In genomic region chr18:76212958-76213357, GRCh38 we compare ENCODE assay signal across 14 cellular contexts.
A peak's percentile ranks its signal among the peaks of the same experiment; 100 is the strongest.
DNase-seq lines count a peak whose midpoint lies in the region; ATAC-seq and TF ChIP-seq lines count a peak whose summit lies in the region.
"Had no signal": no experiment of that assay in that cellular context is flagged by ENCODE, and none has a peak within 500 bp of the region (broad histone marks: within the 10 kb centered on the region; RNA-seq: fewer than 3 reads in every experiment).

No MANE protein-coding gene starts in this region.

- H3K27me3 ChIP-seq in GM23338 (ENCODE audit: insufficient read depth): no peaks in the 10 kb centered on the region

- H4K20me1 ChIP-seq in GM23338 (replicated peaks; ENCODE audit: insufficient read depth): no peaks in the 10 kb centered on the region

- peaks cover 10% of the 10 kb centered on the region; the same call in 1 of the 2 replicates for H3K4me1 ChIP-seq in GM23338 (ENCODE audit: insufficient read depth)

- no peaks in the 10 kb centered on the region for H3K27me3 Mint-ChIP-seq in GM23338 (ENCODE audit: insufficient read depth, low read depth, poor library complexity)

- H3K4me3 ChIP-seq in GM23338: no peak overlapping the region

- no peaks in the 10 kb centered on the region for H3K36me3 ChIP-seq in GM23338 (ENCODE audit: insufficient read depth)

- no peak overlapping the region for H3K27ac Mint-ChIP-seq in GM23338
- H3K27ac Mint-ChIP-seq: CD8-positive, alpha-beta T cell had no signal

- DNase-seq in GM23338 (ENCODE audit: low spot score) (peak; percentile 9), NCI-H128 (lab: John Stamatoyannopoulos, UW; ENCODE audit: unreplicated experiment) (peak; percentile 87), NCI-H510A treated with DMSO at 0.1 percent for 48 hours (lab: John Stamatoyannopoulos, UW) (peak; percentile 99), left kidney (ENCODE audit: low read depth, low spot score) (peak; percentile 79), superior temporal gyrus (ENCODE audit: extremely low spot score) (no peak)
- DNase-seq: activated T-cell treated with anti-CD3 and anti-CD28 coated beads, Interleukin-2, amount 50 U/mL, for 1 hour; CD8-positive, alpha-beta T cell; occipital lobe; PC-3; SW 1271 had no signal

- TF ChIP-seq CTCF in GM23338 (conservative IDR thresholded peaks at IDR 0.05; ENCODE audit: low read depth in 2 of 2): peak in 1 of 2 experiments; percentile 7; a peak in 1 of 4 replicates

- peaks cover 8% of the 10 kb centered on the region; the same call in 2 of the 3 replicates for H3K4me1 Mint-ChIP-seq in GM23338

- H3K4me2 ChIP-seq in GM23338: no peak overlapping the region

- H3K79me2 ChIP-seq in GM23338 (replicated peaks; ENCODE audit: insufficient read depth): no peaks in the 10 kb centered on the region

- H2AFZ ChIP-seq in GM23338: peak overlapping the region; percentile 93

- no peak overlapping the region for H3K27ac ChIP-seq in GM23338 (ENCODE audit: low read depth)

- H3F3A ChIP-seq in GM23338 (replicated peaks; ENCODE audit: low read depth): no peaks in the 10 kb centered on the region

- H3K36me3 Mint-ChIP-seq in GM23338 (ENCODE audit: low read depth): no peaks in the 10 kb centered on the region
- H3K36me3 Mint-ChIP-seq: CD8-positive, alpha-beta T cell had no signal

- no peaks in the 10 kb centered on the region for H3K9me2 ChIP-seq in GM23338 (ENCODE audit: insufficient read depth)

- no peaks in the 10 kb centered on the region; the same call in 2 of the 3 replicates for H3K9me3 Mint-ChIP-seq in GM23338
- H3K9me3 Mint-ChIP-seq: CD8-positive, alpha-beta T cell had no signal

- H3K4me3 Mint-ChIP-seq in GM23338: no peak overlapping the region
- H3K4me3 Mint-ChIP-seq: CD8-positive, alpha-beta T cell had no signal

- ATAC-seq in GM23338 (peak; percentile 40; the same call in 2 of the 3 replicates), HG02763 (IDR thresholded peaks at IDR 0.05; ENCODE audit: unreplicated experiment) (no peak), GM21360 (IDR thresholded peaks at IDR 0.05; ENCODE audit: unreplicated experiment) (no peak)
- ATAC-seq: activated CD4-positive, CD25-positive, alpha-beta regulatory T cell treated with anti-CD3 and anti-CD28 coated beads, Interleukin-2, amount 50 U/mL, for 24 hours; CD8-positive, alpha-beta T cell; HCT116; PC-3 had no signal

TF ChIP-seq in GM23338, 12 proteins besides CTCF, POLR2A, EP300 and RAD21:
- no peak for TF ChIP-seq CREB1 (CRISPR knock-in tag; IDR thresholded peaks at IDR 0.05; ENCODE audit: low read depth)
- no peak for TF ChIP-seq STAT1 (IDR thresholded peaks at IDR 0.05; ENCODE audit: unreplicated experiment)
- no peak for TF ChIP-seq ZNF462 (CRISPR knock-in tag; IDR thresholded peaks at IDR 0.05)
- no peak for TF ChIP-seq REST (IDR thresholded peaks at IDR 0.05; ENCODE audit: unreplicated experiment)
- no peak for TF ChIP-seq EZH2phosphoT487 (IDR thresholded peaks at IDR 0.05; ENCODE audit: unreplicated experiment)
- no peak for TF ChIP-seq EZH2 (IDR thresholded peaks at IDR 0.05; ENCODE audit: low read depth, unreplicated experiment)
- TF ChIP-seq ZNF114 (CRISPR knock-in tag; IDR thresholded peaks at IDR 0.05): no peak
- no peak for TF ChIP-seq POLR2AphosphoS5 (IDR thresholded peaks at IDR 0.05; ENCODE audit: low read depth)
- TF ChIP-seq NANOG (IDR thresholded peaks at IDR 0.05; ENCODE audit: borderline replicate concordance): no peak
- no peak for TF ChIP-seq ZNF331 (CRISPR knock-in tag; IDR thresholded peaks at IDR 0.05; ENCODE audit: low read depth)
- no peak for TF ChIP-seq ETS1 (IDR thresholded peaks at IDR 0.05)
- no peak for TF ChIP-seq JUNB (IDR thresholded peaks at IDR 0.05; ENCODE audit: unreplicated experiment)
